1 cellular context compared by ENCODE assay signal in the genomic region with DNA sequence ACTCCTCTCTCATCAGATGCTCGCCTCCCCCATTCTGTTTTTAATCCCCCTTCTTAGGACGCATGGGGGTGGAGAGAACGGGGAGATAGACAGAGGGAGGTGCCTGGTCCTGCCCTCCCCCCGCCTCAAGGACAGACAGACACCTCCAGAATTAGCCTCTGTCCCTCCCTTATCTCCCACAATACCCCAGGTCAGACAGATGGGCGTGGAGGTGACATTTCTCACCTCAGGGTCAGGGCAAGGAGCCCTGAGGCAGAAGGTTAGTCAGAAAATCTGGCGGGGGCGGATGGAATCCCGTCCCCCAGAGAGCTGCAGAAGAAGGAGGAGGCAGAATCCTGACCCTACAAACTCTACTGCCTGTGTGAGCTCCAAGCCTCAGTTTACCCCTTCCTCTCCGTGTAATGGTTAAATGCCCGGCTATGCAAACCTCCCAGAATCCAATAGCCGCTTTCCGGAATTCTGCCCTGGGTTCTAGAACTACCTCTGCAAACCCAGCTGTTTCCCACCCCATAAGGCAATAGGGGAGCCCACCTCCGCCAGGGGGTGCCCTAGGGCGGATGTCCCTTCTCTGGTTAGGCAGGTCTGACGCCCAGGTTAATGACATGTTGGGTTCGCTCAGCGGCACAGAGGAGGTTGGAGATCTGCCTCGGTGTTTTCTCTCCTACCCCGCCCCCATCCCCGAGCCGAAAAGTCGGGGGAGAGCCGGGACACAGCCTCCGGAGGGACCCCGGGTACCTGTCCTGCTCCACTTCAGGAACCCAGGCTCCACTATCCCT.
TF ChIP-seq lines count a peak whose summit lies in the region.

No MANE protein-coding gene starts in this region.

TF ChIP-seq in HepG2, 621 proteins besides CTCF, POLR2A, EP300 and RAD21 (continued from another document):
- TF ChIP-seq, protein P1, sequence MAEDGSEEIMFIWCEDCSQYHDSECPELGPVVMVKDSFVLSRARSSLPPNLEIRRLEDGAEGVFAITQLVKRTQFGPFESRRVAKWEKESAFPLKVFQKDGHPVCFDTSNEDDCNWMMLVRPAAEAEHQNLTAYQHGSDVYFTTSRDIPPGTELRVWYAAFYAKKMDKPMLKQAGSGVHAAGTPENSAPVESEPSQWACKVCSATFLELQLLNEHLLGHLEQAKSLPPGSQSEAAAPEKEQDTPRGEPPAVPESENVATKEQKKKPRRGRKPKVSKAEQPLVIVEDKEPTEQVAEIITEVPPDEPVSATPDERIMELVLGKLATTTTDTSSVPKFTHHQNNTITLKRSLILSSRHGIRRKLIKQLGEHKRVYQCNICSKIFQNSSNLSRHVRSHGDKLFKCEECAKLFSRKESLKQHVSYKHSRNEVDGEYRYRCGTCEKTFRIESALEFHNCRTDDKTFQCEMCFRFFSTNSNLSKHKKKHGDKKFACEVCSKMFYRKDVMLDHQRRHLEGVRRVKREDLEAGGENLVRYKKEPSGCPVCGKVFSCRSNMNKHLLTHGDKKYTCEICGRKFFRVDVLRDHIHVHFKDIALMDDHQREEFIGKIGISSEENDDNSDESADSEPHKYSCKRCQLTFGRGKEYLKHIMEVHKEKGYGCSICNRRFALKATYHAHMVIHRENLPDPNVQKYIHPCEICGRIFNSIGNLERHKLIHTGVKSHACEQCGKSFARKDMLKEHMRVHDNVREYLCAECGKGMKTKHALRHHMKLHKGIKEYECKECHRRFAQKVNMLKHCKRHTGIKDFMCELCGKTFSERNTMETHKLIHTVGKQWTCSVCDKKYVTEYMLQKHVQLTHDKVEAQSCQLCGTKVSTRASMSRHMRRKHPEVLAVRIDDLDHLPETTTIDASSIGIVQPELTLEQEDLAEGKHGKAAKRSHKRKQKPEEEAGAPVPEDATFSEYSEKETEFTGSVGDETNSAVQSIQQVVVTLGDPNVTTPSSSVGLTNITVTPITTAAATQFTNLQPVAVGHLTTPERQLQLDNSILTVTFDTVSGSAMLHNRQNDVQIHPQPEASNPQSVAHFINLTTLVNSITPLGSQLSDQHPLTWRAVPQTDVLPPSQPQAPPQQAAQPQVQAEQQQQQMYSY (CRISPR knock-in tag; IDR thresholded peaks at IDR 0.05) = peak; percentile 80
- TF ChIP-seq SAP130 (CRISPR knock-in tag; IDR thresholded peaks at IDR 0.05; ENCODE audit: low read depth) (peak; percentile 71), ETV5 (CRISPR knock-in tag; IDR thresholded peaks at IDR 0.05; ENCODE audit: borderline replicate concordance) (peak; percentile 20; the same call in 1 of the 2 replicates), SMC3 (IDR thresholded peaks at IDR 0.05; ENCODE audit: low read length) (peak; percentile 59), REL (CRISPR knock-in tag; conservative IDR thresholded peaks at IDR 0.05) (no peak), NR2F6 (IDR thresholded peaks at IDR 0.05) (0 out of 2 replicates have a peak, but pooled peaks have one; percentile 29), NR2F6 (CRISPR knock-in tag; IDR thresholded peaks at IDR 0.05) (no peak), ZNF883 (CRISPR knock-in tag; IDR thresholded peaks at IDR 0.05; ENCODE audit: not compliant biosample characterization) (peak; percentile 18), MAF1 (CRISPR knock-in tag; IDR thresholded peaks at IDR 0.05; ENCODE audit: borderline replicate concordance) (0 out of 2 replicates have a peak, but pooled peaks have one; percentile 26)
- TF ChIP-seq, protein P2, sequence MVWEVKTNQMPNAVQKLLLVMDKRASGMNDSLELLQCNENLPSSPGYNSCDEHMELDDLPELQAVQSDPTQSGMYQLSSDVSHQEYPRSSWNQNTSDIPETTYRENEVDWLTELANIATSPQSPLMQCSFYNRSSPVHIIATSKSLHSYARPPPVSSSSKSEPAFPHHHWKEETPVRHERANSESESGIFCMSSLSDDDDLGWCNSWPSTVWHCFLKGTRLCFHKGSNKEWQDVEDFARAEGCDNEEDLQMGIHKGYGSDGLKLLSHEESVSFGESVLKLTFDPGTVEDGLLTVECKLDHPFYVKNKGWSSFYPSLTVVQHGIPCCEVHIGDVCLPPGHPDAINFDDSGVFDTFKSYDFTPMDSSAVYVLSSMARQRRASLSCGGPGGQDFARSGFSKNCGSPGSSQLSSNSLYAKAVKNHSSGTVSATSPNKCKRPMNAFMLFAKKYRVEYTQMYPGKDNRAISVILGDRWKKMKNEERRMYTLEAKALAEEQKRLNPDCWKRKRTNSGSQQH (CRISPR knock-in tag; IDR thresholded peaks at IDR 0.05; ENCODE audit: low read depth) = peak; percentile 2; the same call in 1 of the 2 replicates
- TF ChIP-seq, protein P3, sequence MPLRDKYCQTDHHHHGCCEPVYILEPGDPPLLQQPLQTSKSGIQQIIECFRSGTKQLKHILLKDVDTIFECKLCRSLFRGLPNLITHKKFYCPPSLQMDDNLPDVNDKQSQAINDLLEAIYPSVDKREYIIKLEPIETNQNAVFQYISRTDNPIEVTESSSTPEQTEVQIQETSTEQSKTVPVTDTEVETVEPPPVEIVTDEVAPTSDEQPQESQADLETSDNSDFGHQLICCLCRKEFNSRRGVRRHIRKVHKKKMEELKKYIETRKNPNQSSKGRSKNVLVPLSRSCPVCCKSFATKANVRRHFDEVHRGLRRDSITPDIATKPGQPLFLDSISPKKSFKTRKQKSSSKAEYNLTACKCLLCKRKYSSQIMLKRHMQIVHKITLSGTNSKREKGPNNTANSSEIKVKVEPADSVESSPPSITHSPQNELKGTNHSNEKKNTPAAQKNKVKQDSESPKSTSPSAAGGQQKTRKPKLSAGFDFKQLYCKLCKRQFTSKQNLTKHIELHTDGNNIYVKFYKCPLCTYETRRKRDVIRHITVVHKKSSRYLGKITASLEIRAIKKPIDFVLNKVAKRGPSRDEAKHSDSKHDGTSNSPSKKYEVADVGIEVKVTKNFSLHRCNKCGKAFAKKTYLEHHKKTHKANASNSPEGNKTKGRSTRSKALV (CRISPR knock-in tag; IDR thresholded peaks at IDR 0.05) = no peak
TF ChIP-seq in HepG2: peak in this region for 39.
